ENCODE assay signal across 18 cellular contexts in the genomic region with DNA sequence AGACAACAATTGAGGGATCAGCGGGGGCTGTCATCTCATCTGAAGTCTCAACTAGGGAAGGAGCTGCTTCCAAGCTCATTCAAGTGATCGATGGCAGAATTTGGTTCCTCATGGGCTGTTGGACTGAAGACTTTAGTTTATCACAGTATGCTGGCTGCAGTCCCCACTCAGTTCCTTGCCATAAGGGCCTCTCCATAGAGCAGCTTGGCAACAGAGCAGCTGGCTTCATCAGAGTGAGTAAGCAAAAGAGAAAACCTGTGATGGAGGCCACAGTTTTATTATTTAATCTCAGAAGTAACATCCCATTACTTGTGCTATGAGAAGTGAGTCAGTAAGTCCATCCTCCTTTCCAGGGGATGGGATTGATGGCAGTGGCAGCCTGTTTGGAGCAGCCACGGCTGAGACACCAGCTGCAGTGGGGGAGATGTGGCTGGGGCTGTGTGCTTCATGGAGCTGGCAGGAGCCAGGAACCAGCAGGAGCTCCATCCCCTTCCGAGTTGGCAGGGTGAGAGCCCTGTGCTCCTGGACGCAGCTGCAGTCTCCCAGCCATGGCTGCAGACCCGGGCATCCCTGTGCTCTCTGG.
DNase-seq lines count a peak whose midpoint lies in the region; ATAC-seq and TF ChIP-seq lines count a peak whose summit lies in the region.
"Had no signal": no experiment of that assay in that cellular context is flagged by ENCODE, and none has a peak within 500 bp of the region (broad histone marks: within the 10 kb centered on the region; RNA-seq: fewer than 3 reads in every experiment).

No MANE protein-coding gene starts in this region.

- peak; percentile 55 for DNase-seq in Ammon's horn (ENCODE audit: low spot score)
- peak; percentile 57 for DNase-seq in NCI-H1694 (lab: John Stamatoyannopoulos, UW)
- peak in 44 of 58 donors; percentile 6 to 86 (median 34) for DNase-seq in anterior cingulate cortex (lab: John Stamatoyannopoulos, UW)
- no peak for DNase-seq in neuronal stem cell (ENCODE audit: low spot score)
- DNase-seq in gastrocnemius medialis, result no peak
- DNase-seq: ACHN; AML-193; Caco-2; CD4-positive, CD25-positive, alpha-beta regulatory T cell; DMS53; H9; NCI-H1417; NCI-H2107; NCI-H774; SK-N-SH; T-cell had no signal

- no peak overlapping the region for H3K4me2 ChIP-seq in neuronal stem cell (ENCODE audit: insufficient read depth, low read length, poor library complexity, severe bottlenecking)
- H3K4me2 ChIP-seq: SK-N-SH had no signal

- H3K27ac ChIP-seq in neuronal stem cell (replicated peaks; ENCODE audit: low read length) (no peak overlapping the region), gastrocnemius medialis (no peak overlapping the region)

- H3K4ac ChIP-seq in neuronal stem cell (ENCODE audit: low read length), result no peak overlapping the region

- no peak overlapping the region for H2AK5ac ChIP-seq in neuronal stem cell (ENCODE audit: low read depth, low read length)

- WGBS in neuronal stem cell (ENCODE audit: extremely low coverage in 2 of 2, insufficient read length in 2 of 2, insufficient replicate concordance in 1 of 2), 2 donors, result no CpG with 5 or more reads among the region's 6 CpGs

- in situ Hi-C loops in gastrocnemius medialis (cut with MboI; ENCODE audit: low sequenced_read_pairs in 4 of 4), result no loop called here

- intact Hi-C loops in gastrocnemius medialis (cut with DNase I; ENCODE audit: low total_unique reads), result no loop called here

- no peaks in the 10 kb centered on the region for H3K4me1 ChIP-seq in neuronal stem cell (ENCODE audit: control insufficient read depth in 2 of 2, insufficient read depth in 1 of 2, low read depth in 1 of 2, low read length in 2 of 2)
- H3K4me1 ChIP-seq in gastrocnemius medialis, result no peaks in the 10 kb centered on the region
- H3K4me1 ChIP-seq: Caco-2 had no signal

- TF ChIP-seq POLR2A in gastrocnemius medialis (IDR thresholded peaks at IDR 0.05), result no peak

- H3K79me1 ChIP-seq in neuronal stem cell (ENCODE audit: low read depth, low read length), result no peaks in the 10 kb centered on the region

- no peak overlapping the region for H4K91ac ChIP-seq in neuronal stem cell (ENCODE audit: low read depth, low read length, poor library complexity)

- ATAC-seq in HG03045 (IDR thresholded peaks at IDR 0.05; ENCODE audit: unreplicated experiment) (no peak), HG02970 (IDR thresholded peaks at IDR 0.05; ENCODE audit: low FRiP score, unreplicated experiment) (no peak), gastrocnemius medialis (no peak)
- ATAC-seq: T-cell had no signal

- no peak for TF ChIP-seq CTCF in gastrocnemius medialis (IDR thresholded peaks at IDR 0.05 in 4 of 5, conservative IDR thresholded peaks at IDR 0.05 in 1 of 5)

- no peak overlapping the region for H3K23ac ChIP-seq in neuronal stem cell (ENCODE audit: low read depth, low read length, poor library complexity)

- no peak overlapping the region for H2BK12ac ChIP-seq in neuronal stem cell (ENCODE audit: low read length)

- no peak overlapping the region for H2AFZ ChIP-seq in neuronal stem cell (ENCODE audit: low read length)

- peak overlapping the region; percentile 32 for H2BK15ac ChIP-seq in neuronal stem cell (ENCODE audit: low read length)

- H3K9ac ChIP-seq in neuronal stem cell (ENCODE audit: low read depth, low read length, poor library complexity), result peak overlapping the region; percentile 25
- H3K9ac ChIP-seq: SK-N-SH had no signal

- H3K14ac ChIP-seq in neuronal stem cell (ENCODE audit: low read length), result peak overlapping the region; percentile 32

- H3K9me3 ChIP-seq in neuronal stem cell (replicated peaks in 1 of 2; ENCODE audit: control insufficient read depth in 2 of 2, insufficient read depth in 1 of 2, low read depth in 1 of 2, low read length in 2 of 2) (no peaks in the 10 kb centered on the region), gastrocnemius medialis (no peaks in the 10 kb centered on the region)
- H3K9me3 ChIP-seq: Caco-2, SK-N-SH had no signal

- no peak overlapping the region for H4K8ac ChIP-seq in neuronal stem cell (ENCODE audit: low read depth, low read length)

- H3K18ac ChIP-seq in neuronal stem cell (ENCODE audit: low read length), result peak overlapping the region; percentile 80

- H3K4me3 ChIP-seq in neuronal stem cell (ENCODE audit: low read length in 2 of 2) (no peak overlapping the region), gastrocnemius medialis (no peak overlapping the region)

- H2BK120ac ChIP-seq in neuronal stem cell (ENCODE audit: low read depth, low read length), result no peak overlapping the region

- H2BK5ac ChIP-seq in neuronal stem cell (ENCODE audit: low read length), result no peak overlapping the region

- no peaks in the 10 kb centered on the region for H3K27me3 ChIP-seq in neuronal stem cell (ENCODE audit: control insufficient read depth in 3 of 3, insufficient read depth in 3 of 3, low read depth in 1 of 3, low read length in 3 of 3)
- H3K27me3 ChIP-seq in gastrocnemius medialis, result peaks cover 0 to 4% (median 0%) of the 10 kb centered on the region in 3 donors

- H3K36me3 ChIP-seq in neuronal stem cell (replicated peaks in 1 of 2; ENCODE audit: control insufficient read depth in 2 of 2, insufficient read depth in 2 of 2, low read length in 2 of 2) (no peaks in the 10 kb centered on the region), gastrocnemius medialis (no peaks in the 10 kb centered on the region)

Comparison
In these comparisons a context has a peak if more than half of its experiments do, and no peak if none do; other contexts are left out.
1. DNase-seq: peak in Ammon's horn (single experiment), NCI-H1694 (single experiment) and anterior cingulate cortex (44 of 58); none in neuronal stem cell (single experiment) and gastrocnemius medialis (0 of 2).